ENCODE assay signal across 1 cellular context in the genomic region with DNA sequence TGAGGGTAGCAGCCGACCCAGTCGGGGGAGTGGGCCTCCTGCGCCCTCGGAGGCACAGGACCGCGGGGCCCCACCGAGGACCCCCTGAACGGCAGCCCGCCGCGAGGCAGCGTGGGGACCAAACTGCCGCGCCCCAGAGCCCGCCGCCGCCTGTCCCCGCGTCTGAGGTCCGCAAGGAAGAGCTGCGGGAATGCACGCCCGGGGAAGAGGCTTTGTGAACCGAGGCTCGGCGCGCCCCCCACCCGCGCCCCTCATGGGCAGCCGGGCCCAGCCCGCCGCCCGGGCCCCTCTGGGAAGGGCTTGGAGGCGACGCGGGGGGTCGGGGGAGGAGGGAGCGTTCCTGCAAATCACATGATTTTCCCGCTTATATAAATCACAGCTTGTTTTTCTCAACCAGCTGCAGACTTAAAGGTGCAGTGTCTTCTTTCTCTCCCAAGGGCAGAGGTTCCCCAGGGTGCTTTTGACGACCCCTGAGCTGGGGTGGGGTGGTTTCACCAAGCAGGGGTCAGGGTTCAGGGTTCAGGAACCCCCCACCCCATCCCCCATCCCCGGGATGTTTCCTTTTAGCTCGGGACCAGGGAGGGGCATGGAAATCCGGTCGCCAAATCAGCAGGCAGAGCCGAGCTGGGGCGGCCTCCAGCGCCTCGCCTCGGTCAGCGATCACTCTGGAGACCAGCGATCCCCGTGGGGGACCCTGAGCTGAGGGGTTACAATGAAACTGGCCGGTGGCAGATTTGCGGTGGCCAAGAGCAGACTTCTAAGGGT.
TF ChIP-seq lines count a peak whose summit lies in the region.

No MANE protein-coding gene starts in this region.

TF ChIP-seq in H1, 55 proteins besides CTCF, POLR2A, EP300 and RAD21:
- TF ChIP-seq EGR1 (IDR thresholded peaks at IDR 0.05; ENCODE audit: borderline replicate concordance, low read depth, low read length) (no peak), POLR2AphosphoS5 (IDR thresholded peaks at IDR 0.05; ENCODE audit: low read depth, low read length) (no peak), KDM1A (IDR thresholded peaks at IDR 0.05; ENCODE audit: borderline replicate concordance, low read length) (peak; percentile 23; the same call in 1 of the 2 replicates), SIN3A (conservative IDR thresholded peaks at IDR 0.05 in 1 of 2, IDR thresholded peaks at IDR 0.05 in 1 of 2; ENCODE audit: low read depth in 1 of 2, low read length in 2 of 2) (peak in 1 of 2 experiments; percentile 52; a peak in 2 of 4 replicates), ZNF274 (IDR thresholded peaks at IDR 0.05; ENCODE audit: borderline replicate concordance, extremely low read depth, low read length) (no peak), MAX (IDR thresholded peaks at IDR 0.05) (0 out of 2 replicates have a peak, but pooled peaks have one; percentile 8), E2F6 (IDR thresholded peaks at IDR 0.05) (peak; percentile 50; the same call in 1 of the 2 replicates), ASH2L (IDR thresholded peaks at IDR 0.05; ENCODE audit: low read length) (peak; percentile 57), TBP (IDR thresholded peaks at IDR 0.05; ENCODE audit: low read depth, low read length) (0 out of 2 replicates have a peak, but pooled peaks have one; percentile 10), PHF8 (conservative IDR thresholded peaks at IDR 0.05; ENCODE audit: low read depth, low read length) (peak; percentile 67)
